In genomic region chr7:44348300-44348699, GRCh38 we compare ENCODE assay signal across 8 cellular contexts. TPM values are rescaled to one million over a fixed set of nuclear protein-coding genes. Genes with fewer than 3 reads are reported as not detected.
DNase-seq lines count a peak whose midpoint lies in the region; ATAC-seq, FAIRE-seq and TF ChIP-seq lines count a peak whose summit lies in the region.

No MANE protein-coding gene starts in this region.

- intact Hi-C loops in A673 (cut with micrococcal nuclease; ENCODE audit: unreplicated experiment): no loop called here
- intact Hi-C loops in PC-9 (cut with micrococcal nuclease; ENCODE audit: unreplicated experiment): loop anchor here (1.0 kb wide), 1 partner anchor 129 kb away; no protein-coding TSS in a partner anchor

- H3K4me1 ChIP-seq in A673 (ENCODE audit: insufficient read depth, low read length, poor library complexity, severe bottlenecking) (no peaks in the 10 kb centered on the region), PC-9 (replicated peaks; ENCODE audit: insufficient read depth) (no peaks in the 10 kb centered on the region)

- no peak overlapping the region for H3K4me2 ChIP-seq in PC-9

- no peaks in the 10 kb centered on the region for H3K27me3 ChIP-seq in A673 (replicated peaks; ENCODE audit: insufficient read depth, low read depth, low read length, poor library complexity)
- H3K27me3 ChIP-seq in PC-9 (ENCODE audit: insufficient read depth, low read depth): no peaks in the 10 kb centered on the region

- POLR2A ChIA-PET in A673 (lab: Charles Lee; ENCODE audit: low non-redundant PET): no interaction called here
- POLR2A ChIA-PET in PC-9 (lab: Charles Lee; ENCODE audit: unreplicated experiment): no interaction called here

- no peaks in the 10 kb centered on the region for H4K20me1 ChIP-seq in PC-9 (ENCODE audit: insufficient read depth)

- no peaks in the 10 kb centered on the region for H3K79me2 ChIP-seq in PC-9 (ENCODE audit: low read depth)

- BruUV-seq in A673 (replicated peaks; lab: Mats Ljungman, UMichigan) (no TSS peak), PC-9 (replicated peaks; lab: Mats Ljungman, UMichigan) (no TSS peak)

- no peak for ATAC-seq in HG02840 (IDR thresholded peaks at IDR 0.05; ENCODE audit: low FRiP score, unreplicated experiment)

- no peaks in the 10 kb centered on the region for H3K36me3 ChIP-seq in A673 (ENCODE audit: insufficient read depth, low read length, poor library complexity, severe bottlenecking)
- H3K36me3 ChIP-seq in PC-9 (ENCODE audit: low read depth): no peaks in the 10 kb centered on the region

- TF ChIP-seq CTCF in A673 (conservative IDR thresholded peaks at IDR 0.05; ENCODE audit: low read depth, low read length): peak; percentile 49
- peak; percentile 44 for TF ChIP-seq CTCF in GM10266 (IDR thresholded peaks at IDR 0.05; ENCODE audit: control insufficient read depth, insufficient read depth, low read depth, missing control alignments)
- peak; percentile 58 for TF ChIP-seq CTCF in PC-9 (conservative IDR thresholded peaks at IDR 0.05)
- peak; percentile 59 for TF ChIP-seq CTCF in fibroblast of pulmonary artery (IDR thresholded peaks at IDR 0.05; ENCODE audit: low read length, missing control alignments)

- CTCF ChIA-PET in A673 (lab: Charles Lee) (no interaction called here), PC-9 (lab: Charles Lee) (interaction anchor here (0.6 to 0.9 kb wide), 2 partner anchors 125 to 651 kb away, joined by 3 read pairs; no protein-coding TSS in a partner anchor)

- H2AFZ ChIP-seq in PC-9: no peak overlapping the region

- FAIRE-seq in frontal cortex (lab: Jason Lieb, UNC): no peak

- no peak overlapping the region for H3K4me3 ChIP-seq in A673 (ENCODE audit: low read depth, low read length, poor library complexity, severe bottlenecking)
- no peak overlapping the region for H3K4me3 ChIP-seq in PC-9
- no peak overlapping the region for H3K4me3 ChIP-seq in fibroblast of pulmonary artery (replicated peaks; ENCODE audit: low read depth, low read length)

- no peaks in the 10 kb centered on the region for H3K9me2 ChIP-seq in PC-9 (ENCODE audit: insufficient read depth)

- H3K9me3 ChIP-seq in A673 (ENCODE audit: low read depth, low read length, poor library complexity, severe bottlenecking) (no peaks in the 10 kb centered on the region), PC-9 (ENCODE audit: insufficient read depth, low read depth) (peaks cover 7% of the 10 kb centered on the region; the same call in 1 of the 2 replicates)

- DNase-seq in A673 (ENCODE audit: low spot score): peak; percentile 49
- DNase-seq in GM10266 (ENCODE audit: extremely low spot score): peak; percentile 38
- peak in 1 of 2 experiments; percentile 28 for DNase-seq in PC-9
- DNase-seq in fibroblast of pulmonary artery (ENCODE audit: low read depth): peak; percentile 62
- DNase-seq in frontal cortex (ENCODE audit: low spot score in 2 of 2): no peak
- DNase-seq in HuH-7.5 (ENCODE audit: low spot score): no peak
- DNase-seq in activated CD4-positive, alpha-beta T cell treated with anti-CD3 and anti-CD28 coated beads for 48 hours: no peak

- H3K27ac ChIP-seq in A673 (ENCODE audit: low read depth, low read length, poor library complexity, severe bottlenecking) (no peak overlapping the region), PC-9 (no peak overlapping the region)

- H3F3A ChIP-seq in PC-9 (ENCODE audit: insufficient read depth, low read depth): no peaks in the 10 kb centered on the region

RNA-seq across cellular contexts. Expression of gene CAMK2B, which starts 22.9 kb away (rescaled TPM):
- total RNA-seq in A673 (2021): 0.13 and 0.42 TPM in 2 replicates
- 0.13 and 0.15 TPM in 2 replicates for total RNA-seq in PC-9 (2021)
- total RNA-seq in frontal cortex: 99.5 TPM

Comparison
In these comparisons a context has a peak if more than half of its experiments do, and no peak if none do; other contexts are left out.
1. DNase-seq: peak in A673 (single experiment), GM10266 (single experiment) and fibroblast of pulmonary artery (single experiment); none in frontal cortex (0 of 2), HuH-7.5 (single experiment) and activated CD4-positive, alpha-beta T cell treated with anti-CD3 and anti-CD28 coated beads for 48 hours (single experiment).
2. RNA of gene CAMK2B, which starts 22.9 kb away (total RNA-seq): 99.5 TPM in frontal cortex (single experiment); 0.13 to 0.15 TPM in PC-9 and 0.13 to 0.42 TPM in A673; every median in the first group is over 10 times any median in the second.
3. Peak in every context shown above with its lines, with median percentiles within 50 percentile points of each other: CTCF ChIP-seq.